Comparison of ENCODE assay signal across 1 cellular context in the genomic region with DNA sequence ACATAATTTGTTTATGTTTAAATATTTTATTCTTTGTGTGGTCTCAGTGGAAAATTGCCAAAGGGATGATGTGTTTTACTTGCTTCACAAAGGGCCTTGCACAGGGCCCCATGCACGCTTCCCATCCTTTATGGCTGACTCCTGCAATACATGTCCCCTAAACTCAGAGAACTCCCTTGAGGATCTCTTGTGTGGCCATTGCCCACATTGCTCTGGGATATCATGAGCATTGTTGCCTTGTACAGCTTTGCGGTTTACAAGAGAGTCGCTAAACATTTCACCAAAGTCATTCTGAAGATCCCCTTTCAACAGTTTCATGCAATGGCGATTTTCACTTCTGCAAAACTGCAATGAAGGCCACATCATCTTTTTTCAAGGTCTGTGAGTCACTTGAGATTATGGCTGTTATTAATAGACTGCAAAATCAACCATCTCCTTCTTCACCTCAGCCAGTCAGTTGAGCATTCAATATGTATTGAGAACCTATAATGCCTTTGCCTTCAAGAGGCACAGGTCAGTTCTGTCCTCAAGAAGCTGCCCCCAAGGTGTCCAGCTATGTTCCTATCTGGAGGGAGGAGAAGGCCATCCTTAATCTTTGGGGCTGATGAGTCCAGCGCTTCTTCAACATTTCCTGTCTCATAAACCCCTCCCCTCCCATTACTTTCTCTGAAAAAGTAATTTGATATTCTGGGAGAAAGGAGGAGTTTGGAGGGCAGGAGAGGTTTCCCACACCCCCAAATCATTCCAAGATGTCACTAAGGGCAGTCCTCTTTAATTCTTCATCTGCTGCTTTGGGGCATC.
A peak's percentile ranks its signal among the peaks of the same experiment; 100 is the strongest.
TF ChIP-seq lines count a peak whose summit lies in the region.

No MANE protein-coding gene starts in this region.

TF ChIP-seq in K562, 482 proteins besides CTCF, POLR2A, EP300 and RAD21 (continued from another document and continues in another):
- TF ChIP-seq, protein P1, sequence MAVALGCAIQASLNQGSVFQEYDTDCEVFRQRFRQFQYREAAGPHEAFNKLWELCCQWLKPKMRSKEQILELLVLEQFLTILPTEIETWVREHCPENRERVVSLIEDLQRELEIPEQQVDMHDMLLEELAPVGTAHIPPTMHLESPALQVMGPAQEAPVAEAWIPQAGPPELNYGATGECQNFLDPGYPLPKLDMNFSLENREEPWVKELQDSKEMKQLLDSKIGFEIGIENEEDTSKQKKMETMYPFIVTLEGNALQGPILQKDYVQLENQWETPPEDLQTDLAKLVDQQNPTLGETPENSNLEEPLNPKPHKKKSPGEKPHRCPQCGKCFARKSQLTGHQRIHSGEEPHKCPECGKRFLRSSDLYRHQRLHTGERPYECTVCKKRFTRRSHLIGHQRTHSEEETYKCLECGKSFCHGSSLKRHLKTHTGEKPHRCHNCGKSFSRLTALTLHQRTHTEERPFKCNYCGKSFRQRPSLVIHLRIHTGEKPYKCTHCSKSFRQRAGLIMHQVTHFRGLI (CRISPR knock-in tag; IDR thresholded peaks at IDR 0.05): no peak
- TF ChIP-seq ZFP30 (CRISPR knock-in tag; IDR thresholded peaks at IDR 0.05; ENCODE audit: borderline replicate concordance) (no peak), ZBTB1 (CRISPR knock-in tag; IDR thresholded peaks at IDR 0.05; ENCODE audit: borderline replicate concordance, low read depth) (no peak), SMAD4 (CRISPR knock-in tag; conservative IDR thresholded peaks at IDR 0.05) (peak; percentile 60), SMARCC2 (IDR thresholded peaks at IDR 0.05; ENCODE audit: low read depth) (no peak), EZH2 (IDR thresholded peaks at IDR 0.05; ENCODE audit: borderline replicate concordance, low read depth, low read length) (no peak), CREM (IDR thresholded peaks at IDR 0.05; ENCODE audit: low read depth) (0 out of 2 replicates have a peak, but pooled peaks have one; percentile 8), POLR3G (IDR thresholded peaks at IDR 0.05; ENCODE audit: extremely low read depth, insufficient read length, insufficient replicate concordance) (no peak), SLC30A9 (CRISPR knock-in tag; IDR thresholded peaks at IDR 0.05) (no peak), PHB (CRISPR knock-in tag; IDR thresholded peaks at IDR 0.05) (no peak), ZNF717 (CRISPR knock-in tag; IDR thresholded peaks at IDR 0.05) (no peak), ZNF354B (CRISPR knock-in tag; IDR thresholded peaks at IDR 0.05) (no peak), MTA3 (IDR thresholded peaks at IDR 0.05; ENCODE audit: borderline replicate concordance) (no peak), ADNP (tag; IDR thresholded peaks at IDR 0.05) (0 out of 2 replicates have a peak, but pooled peaks have one; percentile 25), POLR3A (IDR thresholded peaks at IDR 0.05; ENCODE audit: borderline replicate concordance, extremely low read depth, insufficient read depth, insufficient read length) (no peak), ZNF224 (CRISPR knock-in tag; IDR thresholded peaks at IDR 0.05) (no peak), ESRRB (CRISPR knock-in tag; IDR thresholded peaks at IDR 0.05; ENCODE audit: borderline replicate concordance) (no peak), MCM7 (IDR thresholded peaks at IDR 0.05) (no peak), ZNF507 (tag; conservative IDR thresholded peaks at IDR 0.05) (no peak), ARID2 (IDR thresholded peaks at IDR 0.05) (no peak), MYC (IDR thresholded peaks at IDR 0.05; ENCODE audit: low read depth, low read length) (no peak; the same call in 1 of the 2 replicates), MYC (CRISPR knock-in tag; IDR thresholded peaks at IDR 0.05; ENCODE audit: borderline replicate concordance, low read depth) (0 out of 2 replicates have a peak, but pooled peaks have one; percentile 14), ASH1L (IDR thresholded peaks at IDR 0.05; ENCODE audit: borderline replicate concordance, low read depth, partially characterized antibody) (no peak), NR2C2 (CRISPR knock-in tag; IDR thresholded peaks at IDR 0.05) (no peak), NR2C2 (tag; IDR thresholded peaks at IDR 0.05) (no peak), HDGF (IDR thresholded peaks at IDR 0.05) (no peak), KDM1A (IDR thresholded peaks at IDR 0.05) (no peak), ATF7 (IDR thresholded peaks at IDR 0.05) (no peak; the same call in 1 of the 2 replicates), E2F3 (CRISPR knock-in tag; IDR thresholded peaks at IDR 0.05) (no peak), FOXJ3 (CRISPR knock-in tag; IDR thresholded peaks at IDR 0.05) (no peak), ELK1 (CRISPR knock-in tag; IDR thresholded peaks at IDR 0.05) (no peak), AFF4 (CRISPR knock-in tag; IDR thresholded peaks at IDR 0.05) (no peak), ZNF316 (IDR thresholded peaks at IDR 0.05) (no peak), ZBTB7A (IDR thresholded peaks at IDR 0.05; ENCODE audit: borderline replicate concordance, control insufficient read depth, low read depth, low read length) (no peak), ATF3 (IDR thresholded peaks at IDR 0.05) (peak; percentile 52; the same call in 1 of the 2 replicates), ATF3 (CRISPR knock-in tag; conservative IDR thresholded peaks at IDR 0.05) (no peak), PRMT5 (CRISPR knock-in tag; IDR thresholded peaks at IDR 0.05) (no peak), NR2C1 (IDR thresholded peaks at IDR 0.05) (no peak), NR2C1 (tag; IDR thresholded peaks at IDR 0.05) (no peak), HNRNPUL1 (IDR thresholded peaks at IDR 0.05; ENCODE audit: low read length) (no peak), MCM3 (IDR thresholded peaks at IDR 0.05) (no peak), ZNF766 (CRISPR knock-in tag; conservative IDR thresholded peaks at IDR 0.05) (peak; percentile 79), IRF9 (tag; IDR thresholded peaks at IDR 0.05) (no peak)
- TF ChIP-seq, protein P2, sequence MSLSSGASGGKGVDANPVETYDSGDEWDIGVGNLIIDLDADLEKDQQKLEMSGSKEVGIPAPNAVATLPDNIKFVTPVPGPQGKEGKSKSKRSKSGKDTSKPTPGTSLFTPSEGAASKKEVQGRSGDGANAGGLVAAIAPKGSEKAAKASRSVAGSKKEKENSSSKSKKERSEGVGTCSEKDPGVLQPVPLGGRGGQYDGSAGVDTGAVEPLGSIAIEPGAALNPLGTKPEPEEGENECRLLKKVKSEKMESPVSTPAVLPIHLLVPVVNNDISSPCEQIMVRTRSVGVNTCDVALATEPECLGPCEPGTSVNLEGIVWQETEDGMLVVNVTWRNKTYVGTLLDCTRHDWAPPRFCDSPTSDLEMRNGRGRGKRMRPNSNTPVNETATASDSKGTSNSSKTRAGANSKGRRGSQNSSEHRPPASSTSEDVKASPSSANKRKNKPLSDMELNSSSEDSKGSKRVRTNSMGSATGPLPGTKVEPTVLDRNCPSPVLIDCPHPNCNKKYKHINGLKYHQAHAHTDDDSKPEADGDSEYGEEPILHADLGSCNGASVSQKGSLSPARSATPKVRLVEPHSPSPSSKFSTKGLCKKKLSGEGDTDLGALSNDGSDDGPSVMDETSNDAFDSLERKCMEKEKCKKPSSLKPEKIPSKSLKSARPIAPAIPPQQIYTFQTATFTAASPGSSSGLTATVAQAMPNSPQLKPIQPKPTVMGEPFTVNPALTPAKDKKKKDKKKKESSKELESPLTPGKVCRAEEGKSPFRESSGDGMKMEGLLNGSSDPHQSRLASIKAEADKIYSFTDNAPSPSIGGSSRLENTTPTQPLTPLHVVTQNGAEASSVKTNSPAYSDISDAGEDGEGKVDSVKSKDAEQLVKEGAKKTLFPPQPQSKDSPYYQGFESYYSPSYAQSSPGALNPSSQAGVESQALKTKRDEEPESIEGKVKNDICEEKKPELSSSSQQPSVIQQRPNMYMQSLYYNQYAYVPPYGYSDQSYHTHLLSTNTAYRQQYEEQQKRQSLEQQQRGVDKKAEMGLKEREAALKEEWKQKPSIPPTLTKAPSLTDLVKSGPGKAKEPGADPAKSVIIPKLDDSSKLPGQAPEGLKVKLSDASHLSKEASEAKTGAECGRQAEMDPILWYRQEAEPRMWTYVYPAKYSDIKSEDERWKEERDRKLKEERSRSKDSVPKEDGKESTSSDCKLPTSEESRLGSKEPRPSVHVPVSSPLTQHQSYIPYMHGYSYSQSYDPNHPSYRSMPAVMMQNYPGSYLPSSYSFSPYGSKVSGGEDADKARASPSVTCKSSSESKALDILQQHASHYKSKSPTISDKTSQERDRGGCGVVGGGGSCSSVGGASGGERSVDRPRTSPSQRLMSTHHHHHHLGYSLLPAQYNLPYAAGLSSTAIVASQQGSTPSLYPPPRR (CRISPR knock-in tag; IDR thresholded peaks at IDR 0.05; ENCODE audit: borderline replicate concordance): no peak
- TF ChIP-seq, protein P3, sequence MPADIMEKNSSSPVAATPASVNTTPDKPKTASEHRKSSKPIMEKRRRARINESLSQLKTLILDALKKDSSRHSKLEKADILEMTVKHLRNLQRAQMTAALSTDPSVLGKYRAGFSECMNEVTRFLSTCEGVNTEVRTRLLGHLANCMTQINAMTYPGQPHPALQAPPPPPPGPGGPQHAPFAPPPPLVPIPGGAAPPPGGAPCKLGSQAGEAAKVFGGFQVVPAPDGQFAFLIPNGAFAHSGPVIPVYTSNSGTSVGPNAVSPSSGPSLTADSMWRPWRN (IDR thresholded peaks at IDR 0.05; ENCODE audit: low read depth): no peak
- TF ChIP-seq, protein P4, sequence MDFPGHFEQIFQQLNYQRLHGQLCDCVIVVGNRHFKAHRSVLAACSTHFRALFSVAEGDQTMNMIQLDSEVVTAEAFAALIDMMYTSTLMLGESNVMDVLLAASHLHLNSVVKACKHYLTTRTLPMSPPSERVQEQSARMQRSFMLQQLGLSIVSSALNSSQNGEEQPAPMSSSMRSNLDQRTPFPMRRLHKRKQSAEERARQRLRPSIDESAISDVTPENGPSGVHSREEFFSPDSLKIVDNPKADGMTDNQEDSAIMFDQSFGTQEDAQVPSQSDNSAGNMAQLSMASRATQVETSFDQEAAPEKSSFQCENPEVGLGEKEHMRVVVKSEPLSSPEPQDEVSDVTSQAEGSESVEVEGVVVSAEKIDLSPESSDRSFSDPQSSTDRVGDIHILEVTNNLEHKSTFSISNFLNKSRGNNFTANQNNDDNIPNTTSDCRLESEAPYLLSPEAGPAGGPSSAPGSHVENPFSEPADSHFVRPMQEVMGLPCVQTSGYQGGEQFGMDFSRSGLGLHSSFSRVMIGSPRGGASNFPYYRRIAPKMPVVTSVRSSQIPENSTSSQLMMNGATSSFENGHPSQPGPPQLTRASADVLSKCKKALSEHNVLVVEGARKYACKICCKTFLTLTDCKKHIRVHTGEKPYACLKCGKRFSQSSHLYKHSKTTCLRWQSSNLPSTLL (IDR thresholded peaks at IDR 0.05): no peak
- TF ChIP-seq, protein P5, sequence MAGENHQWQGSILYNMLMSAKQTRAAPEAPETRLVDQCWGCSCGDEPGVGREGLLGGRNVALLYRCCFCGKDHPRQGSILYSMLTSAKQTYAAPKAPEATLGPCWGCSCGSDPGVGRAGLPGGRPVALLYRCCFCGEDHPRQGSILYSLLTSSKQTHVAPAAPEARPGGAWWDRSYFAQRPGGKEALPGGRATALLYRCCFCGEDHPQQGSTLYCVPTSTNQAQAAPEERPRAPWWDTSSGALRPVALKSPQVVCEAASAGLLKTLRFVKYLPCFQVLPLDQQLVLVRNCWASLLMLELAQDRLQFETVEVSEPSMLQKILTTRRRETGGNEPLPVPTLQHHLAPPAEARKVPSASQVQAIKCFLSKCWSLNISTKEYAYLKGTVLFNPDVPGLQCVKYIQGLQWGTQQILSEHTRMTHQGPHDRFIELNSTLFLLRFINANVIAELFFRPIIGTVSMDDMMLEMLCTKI (IDR thresholded peaks at IDR 0.05; ENCODE audit: partially characterized antibody): no peak
